ENCODE assay signal across 17 cellular contexts in genomic region chr2:406231-406630, GRCh38.
A peak's percentile ranks its signal among the peaks of the same experiment; 100 is the strongest.
DNase-seq lines count a peak whose midpoint lies in the region; FAIRE-seq and TF ChIP-seq lines count a peak whose summit lies in the region.
"Had no signal": no experiment of that assay in that cellular context is flagged by ENCODE, and none has a peak within 500 bp of the region (broad histone marks: within the 10 kb centered on the region; RNA-seq: fewer than 3 reads in every experiment).

No MANE protein-coding gene starts in this region.

- peak; percentile 70 for FAIRE-seq in HTR-8/SVneo (lab: Jason Lieb, UNC)
- FAIRE-seq: GM12878, H1 had no signal

- DNase-seq in activated CD4-positive, alpha-beta T cell treated with anti-CD3 and anti-CD28 coated beads, Interleukin-2, amount 10 ng/mL, durations not matched to agents 24 days and 14 days, result peak; percentile 37
- no peak for DNase-seq in activated CD4-positive, alpha-beta T cell treated with anti-CD3 and anti-CD28 coated beads, Interleukin-2, amount 50 U/mL, for 48 hours
- DNase-seq in HTR-8/SVneo (ENCODE audit: insufficient read length, low spot score) (no peak), esophagus muscularis mucosa (ENCODE audit: extremely low spot score) (peak; percentile 87), vagina (ENCODE audit: extremely low spot score in 2 of 2) (peak; percentile 31 to 65), NCI-H524 treated with DMSO at 0.1 percent for 48 hours (lab: John Stamatoyannopoulos, UW) (no peak)
- no peak for DNase-seq in central memory CD4-positive, alpha-beta T cell
- DNase-seq: 8988T, Calu3, DMS79 treated with DMSO at 0.1 percent for 48 hours, IMR-90 had no signal

- peaks cover 0 to 10% (median 0%) of the 10 kb centered on the region in 4 donors for H3K9me3 ChIP-seq in esophagus muscularis mucosa
- no peaks in the 10 kb centered on the region for H3K9me3 ChIP-seq in vagina
- H3K9me3 ChIP-seq: HAP-1 had no signal

- H3K27me3 ChIP-seq in esophagus muscularis mucosa (peaks cover 0 to 30% (median 0%) of the 10 kb centered on the region in 4 donors), vagina (no peaks in the 10 kb centered on the region)
- H3K27me3 ChIP-seq: BLaER1 treated with 17β-estradiol and CSF1 and Interleukin-3, amounts not matched to agents 10 nM and 100 nM had no signal

- H3K9me3 Mint-ChIP-seq in activated CD4-positive, alpha-beta T cell treated with anti-CD3 and anti-CD28 coated beads, Interleukin-2, amount 10 ng/mL, durations not matched to agents 24 days and 14 days, result peaks cover 12% of the 10 kb centered on the region

- H3K4me3 ChIP-seq in esophagus muscularis mucosa (no peak overlapping the region), vagina (no peak overlapping the region)
- H3K4me3 ChIP-seq: BLaER1 treated with 17β-estradiol and CSF1 and Interleukin-3, amounts not matched to agents 10 nM and 100 nM; GM12878; HAP-1 had no signal

- TF ChIP-seq CTCF in esophagus muscularis mucosa (IDR thresholded peaks at IDR 0.05) (no peak), vagina (IDR thresholded peaks at IDR 0.05) (no peak)

- H3K4me1 ChIP-seq in esophagus muscularis mucosa, result no peaks in the 10 kb centered on the region
- no peaks in the 10 kb centered on the region for H3K4me1 ChIP-seq in vagina
- H3K4me1 ChIP-seq: HAP-1 had no signal

- intact Hi-C loops in activated CD4-positive, alpha-beta T cell treated with anti-CD3 and anti-CD28 coated beads, Interleukin-2, amount 10 ng/mL, durations not matched to agents 24 days and 14 days (cut with micrococcal nuclease), result no loop called here
- intact Hi-C loops in esophagus muscularis mucosa (cut with DNase I) (no loop called here), vagina (cut with DNase I) (no loop called here)

- H3K27me3 Mint-ChIP-seq in activated CD4-positive, alpha-beta T cell treated with anti-CD3 and anti-CD28 coated beads, Interleukin-2, amount 10 ng/mL, durations not matched to agents 24 days and 14 days, result peaks cover 10% of the 10 kb centered on the region
- H3K27me3 Mint-ChIP-seq: B cell had no signal

- WGBS in esophagus muscularis mucosa, result 77% methylated on average over 4 of the region's 4 CpGs

- TF ChIP-seq POLR2A in esophagus muscularis mucosa (IDR thresholded peaks at IDR 0.05; ENCODE audit: low read depth), result no peak
- TF ChIP-seq POLR2A in vagina (IDR thresholded peaks at IDR 0.05), result no peak

- no peak overlapping the region for H3K27ac ChIP-seq in esophagus muscularis mucosa (replicated peaks in 1 of 4)
- H3K27ac ChIP-seq in vagina, result no peak overlapping the region
- H3K27ac ChIP-seq: BLaER1 treated with 17β-estradiol and CSF1 and Interleukin-3, amounts not matched to agents 10 nM and 100 nM had no signal

- no peaks in the 10 kb centered on the region for H3K36me3 Mint-ChIP-seq in activated CD4-positive, alpha-beta T cell treated with anti-CD3 and anti-CD28 coated beads, Interleukin-2, amount 10 ng/mL, durations not matched to agents 24 days and 14 days (ENCODE audit: low read depth)

- H3K27ac Mint-ChIP-seq in activated CD4-positive, alpha-beta T cell treated with anti-CD3 and anti-CD28 coated beads, Interleukin-2, amount 10 ng/mL, durations not matched to agents 24 days and 14 days, result no peak overlapping the region
- H3K27ac Mint-ChIP-seq: B cell; CD8-positive, alpha-beta T cell had no signal

- H3K36me3 ChIP-seq in esophagus muscularis mucosa (no peaks in the 10 kb centered on the region), vagina (no peaks in the 10 kb centered on the region)
- H3K36me3 ChIP-seq: BLaER1 treated with 17β-estradiol and CSF1 and Interleukin-3, amounts not matched to agents 10 nM and 100 nM; HAP-1 had no signal

- no peaks in the 10 kb centered on the region for H3K4me1 Mint-ChIP-seq in activated CD4-positive, alpha-beta T cell treated with anti-CD3 and anti-CD28 coated beads, Interleukin-2, amount 10 ng/mL, durations not matched to agents 24 days and 14 days
- H3K4me1 Mint-ChIP-seq: B cell had no signal

- H3K4me3 Mint-ChIP-seq in activated CD4-positive, alpha-beta T cell treated with anti-CD3 and anti-CD28 coated beads, Interleukin-2, amount 10 ng/mL, durations not matched to agents 24 days and 14 days, result no peak overlapping the region
- H3K4me3 Mint-ChIP-seq: B cell; CD8-positive, alpha-beta T cell had no signal

- no peak for TF ChIP-seq EP300 in esophagus muscularis mucosa (IDR thresholded peaks at IDR 0.05)

Comparison
In these comparisons a context has a peak if more than half of its experiments do, and no peak if none do; other contexts are left out.
1. DNase-seq: peak in activated CD4-positive, alpha-beta T cell treated with anti-CD3 and anti-CD28 coated beads, Interleukin-2, amount 10 ng/mL, durations not matched to agents 24 days and 14 days (single experiment), esophagus muscularis mucosa (single experiment) and vagina (2 of 2); none in activated CD4-positive, alpha-beta T cell treated with anti-CD3 and anti-CD28 coated beads, Interleukin-2, amount 50 U/mL, for 48 hours (0 of 2), HTR-8/SVneo (single experiment), central memory CD4-positive, alpha-beta T cell (single experiment) and NCI-H524 treated with DMSO at 0.1 percent for 48 hours (single experiment).